In genomic region chr2:159773426-159773825, GRCh38 we compare ENCODE assay signal across 22 cellular contexts. TPM values are rescaled to one million over a fixed set of nuclear protein-coding genes. Genes with fewer than 3 reads are reported as not detected.
A peak's percentile ranks its signal among the peaks of the same experiment; 100 is the strongest.
DNase-seq lines count a peak whose midpoint lies in the region; ATAC-seq and TF ChIP-seq lines count a peak whose summit lies in the region.
"Had no signal": no experiment of that assay in that cellular context is flagged by ENCODE, and none has a peak within 500 bp of the region (broad histone marks: within the 10 kb centered on the region; RNA-seq: fewer than 3 reads in every experiment).

No MANE protein-coding gene starts in this region.

- H3K27ac ChIP-seq in cardiac muscle cell (peak overlapping the region; percentile 79), right atrium auricular region (no peak overlapping the region), H9 (ENCODE audit: insufficient read length, low read depth, low read length) (no peak overlapping the region)
- H3K27ac ChIP-seq: testis had no signal

- H3K4me3 ChIP-seq in cardiac muscle cell: no peak overlapping the region
- H3K4me3 ChIP-seq in right atrium auricular region: no peak overlapping the region
- H3K4me3 ChIP-seq: lung, testis had no signal

- H3K9ac ChIP-seq in H9 (ENCODE audit: extremely low read depth, insufficient read length, low read length): no peak overlapping the region

- H3K4me2 ChIP-seq in H9 (ENCODE audit: insufficient read depth, insufficient read length, low read length): no peak overlapping the region

- H3K9me3 ChIP-seq in cardiac muscle cell (ENCODE audit: low read depth) (no peaks in the 10 kb centered on the region), right atrium auricular region (no peaks in the 10 kb centered on the region), T-helper 17 cell (ENCODE audit: control insufficient read depth, low read length, poor library complexity, severe bottlenecking) (no peaks in the 10 kb centered on the region), H9 (ENCODE audit: control insufficient read depth, low read depth, low read length) (no peaks in the 10 kb centered on the region)
- H3K9me3 ChIP-seq: testis had no signal

- H3K27me3 ChIP-seq in cardiac muscle cell: no peaks in the 10 kb centered on the region
- H3K27me3 ChIP-seq in right atrium auricular region: no peaks in the 10 kb centered on the region
- no peaks in the 10 kb centered on the region for H3K27me3 ChIP-seq in H9 (ENCODE audit: insufficient read depth, low read length)
- H3K27me3 ChIP-seq: testis had no signal

- peaks cover 6% of the 10 kb centered on the region for H3K4me1 ChIP-seq in cardiac muscle cell (ENCODE audit: low read depth)
- H3K4me1 ChIP-seq in right atrium auricular region: peaks cover 0 to 6% of the 10 kb centered on the region in 2 donors
- no peaks in the 10 kb centered on the region for H3K4me1 ChIP-seq in H9 (ENCODE audit: insufficient read depth, low read length)
- H3K4me1 ChIP-seq: testis had no signal

- H4K91ac ChIP-seq in H9 (ENCODE audit: insufficient read length, low read depth, low read length): no peak overlapping the region

- no peak overlapping the region for H2AK5ac ChIP-seq in H9 (ENCODE audit: insufficient read length, low read length)

- H3K36me3 Mint-ChIP-seq in T-helper 17 cell (ENCODE audit: low read depth) (no peaks in the 10 kb centered on the region), H9 (ENCODE audit: insufficient read depth in 1 of 3, low read depth in 3 of 3) (peaks cover 0 to 7% (median 3%) of the 10 kb centered on the region in 3 experiments; a peak in 2 of 7 replicates)

- peak overlapping the region; percentile 41 for H3K27ac Mint-ChIP-seq in T-helper 17 cell
- no peak overlapping the region for H3K27ac Mint-ChIP-seq in H9
- H3K27ac Mint-ChIP-seq: activated CD8-positive, alpha-beta memory T cell treated with anti-CD3 and anti-CD28 coated beads, Interleukin-2, amount 10 ng/mL, durations not matched to agents 7 days and 5 days; activated naive CD8-positive, alpha-beta T cell treated with anti-CD3 and anti-CD28 coated beads for 36 hours; activated T-helper 1 cell treated with anti-CD3 and anti-CD28 coated beads, Interleukin-12 subunit alpha, Interleukin-12 subunit beta, Interleukin-2, Interleukin-4 antibody, amounts not matched to agents 30 ng/mL and 10 ng/mL and 1 ng/mL, durations not matched to agents 14 hours and 24 hours and 36 hours; stimulated activated effector memory CD8-positive, alpha-beta T cell treated with anti-CD3 and anti-CD28 coated beads, Interleukin-12 subunit alpha, Interleukin-12 subunit beta, amount 100 ng/mL, for 72 hours; T-cell had no signal

- H3K4me1 Mint-ChIP-seq in T-helper 17 cell: peaks cover 11% of the 10 kb centered on the region
- H3K4me1 Mint-ChIP-seq in H9: peaks cover 9 to 13% of the 10 kb centered on the region in 2 experiments
- H3K4me1 Mint-ChIP-seq: activated CD8-positive, alpha-beta memory T cell treated with anti-CD3 and anti-CD28 coated beads, Interleukin-2, amount 10 ng/mL, durations not matched to agents 7 days and 5 days; activated naive CD8-positive, alpha-beta T cell treated with anti-CD3 and anti-CD28 coated beads for 36 hours; stimulated activated effector memory CD8-positive, alpha-beta T cell treated with anti-CD3 and anti-CD28 coated beads, Interleukin-12 subunit alpha, Interleukin-12 subunit beta, amount 100 ng/mL, for 72 hours had no signal

- no peak overlapping the region for H2BK20ac ChIP-seq in H9 (ENCODE audit: low read depth, low read length, poor library complexity, severe bottlenecking)

- TF ChIP-seq CTCF in cardiac muscle cell (IDR thresholded peaks at IDR 0.05; ENCODE audit: low read depth, low read length) (no peak), right atrium auricular region (IDR thresholded peaks at IDR 0.05) (no peak), H9 (conservative IDR thresholded peaks at IDR 0.05) (no peak)

- H2BK15ac ChIP-seq in H9 (ENCODE audit: low read depth, low read length): no peak overlapping the region

- H3K79me1 ChIP-seq in H9 (ENCODE audit: insufficient read depth, low read depth, low read length, poor library complexity, severe bottlenecking): no peaks in the 10 kb centered on the region

- DNase-seq in cardiac muscle cell (ENCODE audit: low read depth in 1 of 2, low spot score in 1 of 2) (peak in 1 of 2 donors; percentile 57), right atrium auricular region (ENCODE audit: low spot score) (no peak), T-helper 17 cell (no peak), iris pigment epithelial cell (ENCODE audit: low read depth) (peak; percentile 31), mesenteric fat pad (ENCODE audit: low spot score) (no peak), H9 (no peak), germinal center (ENCODE audit: low spot score) (no peak)
- DNase-seq: activated CD4-positive, alpha-beta T cell treated with anti-CD3 and anti-CD28 coated beads for 4 hours; activated CD8-positive, alpha-beta memory T cell treated with anti-CD3 and anti-CD28 coated beads, Interleukin-2, amount 10 ng/mL, durations not matched to agents 7 days and 5 days; activated naive CD8-positive, alpha-beta T cell treated with anti-CD3 and anti-CD28 coated beads for 36 hours; NCI-H1417; NCI-H526; nucleus accumbens; SHP77 treated with DMSO at 0.1 percent for 48 hours; T-cell; testis had no signal

- no peak overlapping the region for H4K5ac ChIP-seq in H9 (ENCODE audit: insufficient read length, low read depth, low read length)

- no peak overlapping the region for H3K4ac ChIP-seq in H9 (ENCODE audit: low read depth, low read length)

- ATAC-seq in T-helper 17 cell (no peak), GM19351 (IDR thresholded peaks at IDR 0.05; ENCODE audit: unreplicated experiment) (no peak)
- ATAC-seq: activated CD8-positive, alpha-beta memory T cell treated with anti-CD3 and anti-CD28 coated beads, Interleukin-2, amount 10 ng/mL, durations not matched to agents 7 days and 5 days; sciatic nerve; stimulated activated effector memory CD8-positive, alpha-beta T cell treated with anti-CD3 and anti-CD28 coated beads, Interleukin-12 subunit alpha, Interleukin-12 subunit beta, amount 100 ng/mL, for 72 hours; T-cell had no signal

- no peaks in the 10 kb centered on the region for H3K23me2 ChIP-seq in H9 (ENCODE audit: insufficient read length, low read depth, low read length, poor library complexity, severe bottlenecking)

- H4K20me1 ChIP-seq in H9 (ENCODE audit: control insufficient read depth, insufficient read depth, insufficient read length): no peaks in the 10 kb centered on the region

- H3K4me3 Mint-ChIP-seq in T-helper 17 cell (no peak overlapping the region), H9 (no peak overlapping the region)
- H3K4me3 Mint-ChIP-seq: activated CD8-positive, alpha-beta memory T cell treated with anti-CD3 and anti-CD28 coated beads, Interleukin-2, amount 10 ng/mL, durations not matched to agents 7 days and 5 days; activated naive CD8-positive, alpha-beta T cell treated with anti-CD3 and anti-CD28 coated beads for 36 hours; activated T-helper 1 cell treated with anti-CD3 and anti-CD28 coated beads, Interleukin-12 subunit alpha, Interleukin-12 subunit beta, Interleukin-2, Interleukin-4 antibody, amounts not matched to agents 30 ng/mL and 10 ng/mL and 1 ng/mL, durations not matched to agents 14 hours and 24 hours and 36 hours; CD14-positive monocyte; stimulated activated effector memory CD8-positive, alpha-beta T cell treated with anti-CD3 and anti-CD28 coated beads, Interleukin-12 subunit alpha, Interleukin-12 subunit beta, amount 100 ng/mL, for 72 hours; T-cell had no signal

- no peak overlapping the region for H3K18ac ChIP-seq in H9 (ENCODE audit: insufficient read length, low read depth, low read length)

- H2BK120ac ChIP-seq in H9 (ENCODE audit: low read depth, low read length, poor library complexity, severe bottlenecking): no peak overlapping the region

- no peaks in the 10 kb centered on the region for H3K9me3 Mint-ChIP-seq in H9
- H3K9me3 Mint-ChIP-seq: activated naive CD8-positive, alpha-beta T cell treated with anti-CD3 and anti-CD28 coated beads for 36 hours; activated T-helper 1 cell treated with anti-CD3 and anti-CD28 coated beads, Interleukin-12 subunit alpha, Interleukin-12 subunit beta, Interleukin-2, Interleukin-4 antibody, amounts not matched to agents 30 ng/mL and 10 ng/mL and 1 ng/mL, durations not matched to agents 14 hours and 24 hours and 36 hours; CD14-positive monocyte; stimulated activated effector memory CD8-positive, alpha-beta T cell treated with anti-CD3 and anti-CD28 coated beads, Interleukin-12 subunit alpha, Interleukin-12 subunit beta, amount 100 ng/mL, for 72 hours; T-cell had no signal

- H3K36me3 ChIP-seq in cardiac muscle cell (peaks cover 5% of the 10 kb centered on the region), right atrium auricular region (peaks cover 16% of the 10 kb centered on the region)

- WGBS in H9 (ENCODE audit: extremely low coverage, insufficient read length, low lambda C conversion rate): no CpG with 5 or more reads among the region's 3 CpGs

- no peak overlapping the region for H2BK5ac ChIP-seq in H9 (ENCODE audit: insufficient read length, low read length)

- H3K14ac ChIP-seq in H9 (ENCODE audit: insufficient read depth, low read length): no peak overlapping the region

- H3T11ph ChIP-seq in H9 (ENCODE audit: low read length): no peak overlapping the region

- no peaks in the 10 kb centered on the region for H3K79me2 ChIP-seq in H9 (ENCODE audit: insufficient read depth, low read length)

- no peak overlapping the region for H4K8ac ChIP-seq in H9 (replicated peaks; ENCODE audit: insufficient read length, low read depth, low read length)

- no peak overlapping the region for H2BK12ac ChIP-seq in H9 (ENCODE audit: insufficient read length, low read depth, low read length)

- no peak overlapping the region for H3K56ac ChIP-seq in H9 (ENCODE audit: insufficient read length, low read depth, low read length)

- H2AFZ ChIP-seq in H9 (ENCODE audit: low read length): no peak overlapping the region

- H3K23ac ChIP-seq in H9 (ENCODE audit: insufficient read length, low read depth, low read length): no peak overlapping the region

- no peaks in the 10 kb centered on the region for H3K27me3 Mint-ChIP-seq in T-helper 17 cell
- H3K27me3 Mint-ChIP-seq in H9 (ENCODE audit: low read depth): no peaks in the 10 kb centered on the region
- H3K27me3 Mint-ChIP-seq: activated CD8-positive, alpha-beta memory T cell treated with anti-CD3 and anti-CD28 coated beads, Interleukin-2, amount 10 ng/mL, durations not matched to agents 7 days and 5 days; activated naive CD8-positive, alpha-beta T cell treated with anti-CD3 and anti-CD28 coated beads for 36 hours; T-cell had no signal

RNA-seq across cellular contexts. Expression of gene CD302, which starts 24.6 kb away (rescaled TPM):
- total RNA-seq in cardiac muscle cell: 0.07 and 0.42 TPM in 2 replicates
- 0.65 and 1.3 TPM in 2 replicates for polyA plus RNA-seq in cardiac muscle cell
- total RNA-seq in right atrium auricular region: 10 to 100 TPM; 27.3 to 28.7 TPM
- 1 to 10 TPM; 1.5 to 3.0 TPM for total RNA-seq in T-helper 17 cell
- total RNA-seq in mesenteric fat pad: 95.6 TPM
- 0.68 and 0.86 TPM in 2 replicates for total RNA-seq in H9 (2021)

Comparison
In these comparisons a context has a peak if more than half of its experiments do, and no peak if none do; other contexts are left out.
1. RNA of gene CD302, which starts 24.6 kb away (total RNA-seq): 95.6 TPM in mesenteric fat pad (single experiment) and 27.3 to 28.7 TPM in right atrium auricular region; 1.5 to 3.0 TPM in T-helper 17 cell, 0.68 to 0.86 TPM in H9 and 0.07 to 0.42 TPM in cardiac muscle cell; every median in the first group is over 4 times any median in the second.